Comparison of ENCODE assay signal across 26 cellular contexts in the genomic region with DNA sequence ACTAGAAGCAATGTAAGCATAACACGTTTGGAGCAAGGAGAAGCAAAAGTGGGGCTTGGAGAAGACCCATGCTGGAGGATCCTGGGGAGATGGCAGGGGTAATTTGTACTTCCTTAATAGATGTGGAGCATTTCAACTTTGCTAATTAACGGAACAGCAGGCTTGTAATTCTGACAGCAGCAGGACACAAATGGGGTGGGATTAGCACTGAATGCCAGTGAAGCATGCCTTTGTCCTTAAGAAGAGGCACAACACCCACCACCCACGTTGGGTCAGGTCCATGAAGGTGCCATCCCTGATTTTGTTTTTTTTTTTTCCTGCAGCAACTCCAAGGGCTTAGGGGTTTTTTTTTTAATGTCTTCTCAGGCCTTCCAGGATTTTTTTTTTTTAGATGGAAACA.
"Had no signal": no experiment of that assay in that cellular context is flagged by ENCODE, and none has a peak within 500 bp of the region (broad histone marks: within the 10 kb centered on the region; RNA-seq: fewer than 3 reads in every experiment).

No MANE protein-coding gene starts in this region.

- H3K9me3 Mint-ChIP-seq: activated T-cell treated with anti-CD3 and anti-CD28 coated beads, Interleukin-2, amount 50 U/mL, for 4 hours; dendritic cell treated with granulocyte-macrophage colony-stimulating factor and Interleukin-4, amounts not matched to agents 40 ng/mL and 50 ng/mL, for 4 days had no signal

- FAIRE-seq: astrocyte, bronchial epithelial cell, frontal cortex had no signal

- H3K27me3 ChIP-seq: brain microvascular endothelial cell, dorsolateral prefrontal cortex had no signal

- H3K36me3 ChIP-seq: brain microvascular endothelial cell had no signal

- H3K36me3 Mint-ChIP-seq: activated naive CD8-positive, alpha-beta T cell had no signal

- H3K4me3 ChIP-seq: coronary artery, dorsolateral prefrontal cortex had no signal

- H3K27ac ChIP-seq: brain microvascular endothelial cell, coronary artery, dorsolateral prefrontal cortex had no signal

- DNase-seq: activated CD4-positive, alpha-beta T cell treated with anti-CD3 and anti-CD28 coated beads for 48 hours; activated CD4-positive, alpha-beta T cell treated with anti-CD3 and anti-CD28 coated beads, Interleukin-2, amount 50 U/mL, for 1 hour; activated CD4-positive, alpha-beta T cell treated with anti-CD3 and anti-CD28 coated beads, Interleukin-2, amount 50 U/mL, for 48 hours; activated CD8-positive, alpha-beta memory T cell treated with anti-CD3 and anti-CD28 coated beads for 24 hours; activated CD8-positive, alpha-beta T cell treated with anti-CD3 and anti-CD28 coated beads for 36 hours; activated effector memory CD4-positive, alpha-beta T cell treated with Interleukin-2 at 50 U/mL for 16 hours; activated gamma-delta T cell treated with Interleukin-2 at 50 U/mL for 16 hours; activated naive CD4-positive, alpha-beta T cell treated with anti-CD3 and anti-CD28 coated beads, Interleukin-2, amount 50 U/mL, for 16 hours; activated naive CD4-positive, alpha-beta T cell treated with Interleukin-2 at 50 U/mL for 16 hours; activated T-cell treated with anti-CD3 and anti-CD28 coated beads, Interleukin-2, amount 50 U/mL, for 4 hours; amniotic stem cell; anterior cingulate cortex; brain microvascular endothelial cell; dorsolateral prefrontal cortex; effector memory CD4-positive, alpha-beta T cell; endodermal cell; foreskin fibroblast; T-helper 2 cell had no signal

- H3K27ac Mint-ChIP-seq: activated CD8-positive, alpha-beta T cell treated with anti-CD3 and anti-CD28 coated beads for 36 hours; activated naive CD8-positive, alpha-beta T cell; activated T-helper 17 cell treated with anti-CD3 and anti-CD28 coated beads, Interleukin-2, amount 50 U/mL, for 72 hours; dendritic cell treated with granulocyte-macrophage colony-stimulating factor and Interleukin-4, amounts not matched to agents 40 ng/mL and 50 ng/mL, for 4 days; endodermal cell had no signal

- H3K4me3 Mint-ChIP-seq: activated CD8-positive, alpha-beta T cell treated with anti-CD3 and anti-CD28 coated beads for 36 hours; activated naive CD8-positive, alpha-beta T cell; activated T-cell treated with anti-CD3 and anti-CD28 coated beads, Interleukin-2, amount 50 U/mL, for 4 hours; activated T-helper 17 cell treated with anti-CD3 and anti-CD28 coated beads, Interleukin-2, amount 50 U/mL, for 72 hours; central memory CD8-positive, alpha-beta T cell; dendritic cell treated with granulocyte-macrophage colony-stimulating factor and Interleukin-4, amounts not matched to agents 40 ng/mL and 50 ng/mL, for 4 days; endodermal cell had no signal

- H3K4me1 Mint-ChIP-seq: activated T-helper 17 cell treated with anti-CD3 and anti-CD28 coated beads, Interleukin-2, amount 50 U/mL, for 72 hours; central memory CD8-positive, alpha-beta T cell had no signal
